Comparison of ENCODE assay signal across 1 cellular context in genomic region chr10:97752956-97753355, GRCh38.
A peak's percentile ranks its signal among the peaks of the same experiment; 100 is the strongest.
TF ChIP-seq lines count a peak whose summit lies in the region.

No MANE protein-coding gene starts in this region.

TF ChIP-seq in K562, 482 proteins besides CTCF, POLR2A, EP300 and RAD21:
- TF ChIP-seq CEBPG (CRISPR knock-in tag; IDR thresholded peaks at IDR 0.05): no peak
- TF ChIP-seq CEBPG (tag; conservative IDR thresholded peaks at IDR 0.05 in 1 of 2, IDR thresholded peaks at IDR 0.05 in 1 of 2): no peak
- TF ChIP-seq RBFOX2 (IDR thresholded peaks at IDR 0.05; ENCODE audit: low read depth, low read length): 0 out of 2 replicates have a peak, but pooled peaks have one; percentile 30
